In genomic region chr19:11339254-11340098, GRCh38 we compare ENCODE assay signal across 8 cellular contexts. TPM values are rescaled to one million over a fixed set of nuclear protein-coding genes. Genes with fewer than 3 reads are reported as not detected.
DNase-seq lines count a peak whose midpoint lies in the region; ATAC-seq and TF ChIP-seq lines count a peak whose summit lies in the region.

A gene with protein sequence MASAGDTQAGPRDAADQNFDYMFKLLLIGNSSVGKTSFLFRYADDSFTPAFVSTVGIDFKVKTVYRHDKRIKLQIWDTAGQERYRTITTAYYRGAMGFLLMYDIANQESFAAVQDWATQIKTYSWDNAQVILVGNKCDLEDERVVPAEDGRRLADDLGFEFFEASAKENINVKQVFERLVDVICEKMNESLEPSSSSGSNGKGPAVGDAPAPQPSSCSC (minus strand): TSS chr19:11339657. CDS start chr19:11337399, 2,258 bp downstream.

- no peaks in the 10 kb centered on the region for H3K79me2 ChIP-seq in GM23248 (ENCODE audit: insufficient read depth)

- POLR2A ChIA-PET in CD8-positive, alpha-beta memory T cell (lab: Charles Lee), result interaction anchor here (0.6 to 1.4 kb wide), 3 partner anchors 36 to 1250 kb away, joined by 3 to 8 read pairs (median 6); no protein-coding TSS in a partner anchor

- H3K27ac ChIP-seq in CD8-positive, alpha-beta memory T cell (ENCODE audit: low read depth, low read length), result peak within 1 kb of the TSS; percentile 31
- no peak within 1 kb of the TSS for H3K27ac ChIP-seq in GM23248

- no peaks in the 10 kb centered on the region for H3K9me2 ChIP-seq in GM23248 (ENCODE audit: insufficient read depth)

- H3K36me3 ChIP-seq in CD8-positive, alpha-beta memory T cell (ENCODE audit: insufficient read depth, low read length), result peaks cover 5% of the 10 kb centered on the region
- H3K36me3 ChIP-seq in GM23248 (ENCODE audit: low read depth), result no peaks in the 10 kb centered on the region

- H3K9me3 ChIP-seq in CD8-positive, alpha-beta memory T cell (ENCODE audit: low read length), result no peaks in the 10 kb centered on the region
- no peaks in the 10 kb centered on the region for H3K9me3 ChIP-seq in GM23248 (ENCODE audit: low read depth)
- no peaks in the 10 kb centered on the region for H3K9me3 ChIP-seq in T-helper 17 cell (ENCODE audit: control insufficient read depth, low read length, poor library complexity, severe bottlenecking)

- in situ Hi-C loops in GM23248 (cut with MboI), result no loop called here

- H3K9me3 Mint-ChIP-seq in CD8-positive, alpha-beta memory T cell, result no peaks in the 10 kb centered on the region
- no peaks in the 10 kb centered on the region for H3K9me3 Mint-ChIP-seq in type B pancreatic cell

- intact Hi-C loops in left ventricle myocardium superior (cut with micrococcal nuclease) (no loop called here), posterior vena cava (cut with DNase I) (no loop called here)

- peak; percentile 48 to 79 (median 62) for DNase-seq in CD8-positive, alpha-beta memory T cell
- DNase-seq in GM23248 (peak; percentile 94), NCI-H146 treated with DMSO at 0.1 percent for 48 hours (lab: John Stamatoyannopoulos, UW; ENCODE audit: unreplicated experiment) (peak; percentile 93), T-helper 17 cell (peak; percentile 30 to 67 (median 64)), amygdala (lab: John Stamatoyannopoulos, UW) (peak in 54 of 56 donors; percentile 17 to 89 (median 78)), left ventricle myocardium superior (peak; percentile 95), posterior vena cava (ENCODE audit: low spot score) (peak; percentile 98), type B pancreatic cell (ENCODE audit: extremely low spot score, unreplicated experiment) (peak; percentile 94)

- peak within 1 kb of the TSS; percentile 73 to 90 (median 80) for H3K4me3 Mint-ChIP-seq in CD8-positive, alpha-beta memory T cell
- peak within 1 kb of the TSS; percentile 87 for H3K4me3 Mint-ChIP-seq in T-helper 17 cell
- peak within 1 kb of the TSS; percentile 86 for H3K4me3 Mint-ChIP-seq in type B pancreatic cell

- H4K20me1 ChIP-seq in GM23248 (ENCODE audit: insufficient read depth), result no peaks in the 10 kb centered on the region

- peak within 1 kb of the TSS; percentile 90 for H2AFZ ChIP-seq in GM23248

- peak within 1 kb of the TSS; percentile 87 for H3K4me2 ChIP-seq in GM23248 (ENCODE audit: unreplicated experiment)

- no peak for TF ChIP-seq CTCF in type B pancreatic cell (conservative IDR thresholded peaks at IDR 0.05)

- H3K36me3 Mint-ChIP-seq in CD8-positive, alpha-beta memory T cell, result peaks cover 6 to 22% (median 13%) of the 10 kb centered on the region in 3 donors
- H3K36me3 Mint-ChIP-seq in T-helper 17 cell (ENCODE audit: low read depth) (peaks cover under 1% of the 10 kb centered on the region), type B pancreatic cell (peaks cover 15% of the 10 kb centered on the region)

- H3K27me3 Mint-ChIP-seq in CD8-positive, alpha-beta memory T cell, result peaks cover 0 to 2% of the 10 kb centered on the region in 2 donors
- H3K27me3 Mint-ChIP-seq in T-helper 17 cell (no peaks in the 10 kb centered on the region), type B pancreatic cell (no peaks in the 10 kb centered on the region)

- peaks cover 20 to 33% (median 27%) of the 10 kb centered on the region in 3 donors for H3K4me1 Mint-ChIP-seq in CD8-positive, alpha-beta memory T cell
- H3K4me1 Mint-ChIP-seq in T-helper 17 cell (peaks cover 15% of the 10 kb centered on the region), type B pancreatic cell (ENCODE audit: unreplicated experiment) (peaks cover 9% of the 10 kb centered on the region)

- no peaks in the 10 kb centered on the region for H3K27me3 ChIP-seq in CD8-positive, alpha-beta memory T cell (ENCODE audit: insufficient read depth, low read length, poor library complexity, severe bottlenecking)
- no peaks in the 10 kb centered on the region for H3K27me3 ChIP-seq in GM23248 (replicated peaks; ENCODE audit: insufficient read depth)

- H3K27ac Mint-ChIP-seq in CD8-positive, alpha-beta memory T cell, result peak within 1 kb of the TSS; percentile 46 to 87 (median 76)
- H3K27ac Mint-ChIP-seq in T-helper 17 cell (peak within 1 kb of the TSS; percentile 29), type B pancreatic cell (peak within 1 kb of the TSS; percentile 70)

- ATAC-seq in T-helper 17 cell (peak; percentile 89), left ventricle myocardium superior (peak; percentile 98)

- peak within 1 kb of the TSS; percentile 68 for H3K9ac ChIP-seq in GM23248

- CTCF ChIA-PET in CD8-positive, alpha-beta memory T cell (lab: Charles Lee), result interaction anchor here (1.1 to 3.7 kb wide), 3 partner anchors 12 to 96 kb away, joined by 3 to 13 read pairs (median 3); partner anchors contain the start of genes ODAD3 and PRKCSH

- H3K4me3 ChIP-seq in CD8-positive, alpha-beta memory T cell (ENCODE audit: low read length), result peak within 1 kb of the TSS; percentile 51
- peak within 1 kb of the TSS; percentile 78 for H3K4me3 ChIP-seq in GM23248

- peaks cover 26% of the 10 kb centered on the region for H3K4me1 ChIP-seq in CD8-positive, alpha-beta memory T cell (ENCODE audit: insufficient read depth, low read length)
- H3K4me1 ChIP-seq in GM23248 (ENCODE audit: insufficient read depth), result peaks cover 13% of the 10 kb centered on the region

- peaks cover 10% of the 10 kb centered on the region for H3F3A ChIP-seq in GM23248 (ENCODE audit: insufficient read depth)

- WGBS in GM23248 (ENCODE audit: low coverage in 1 of 2, low lambda C conversion rate in 2 of 2, missing lambda C conversion rate in 2 of 2), 2 experiments, result 2 to 6% methylated on average over 31 to 53 of the region's 53 CpGs

RNA-seq across cellular contexts. Expression of the gene that starts here (rescaled TPM):
- total RNA-seq in CD8-positive, alpha-beta memory T cell, result 1 to 10 TPM; 3.2 to 4.5 TPM
- polyA plus RNA-seq in CD8-positive, alpha-beta memory T cell, result 3.7 TPM
- total RNA-seq in GM23248 (2014; rRNA removed; shearing (Covaris generic)), result 5.1 and 9.0 TPM in 2 replicates
- 3.7 and 4.3 TPM in 2 replicates for polyA plus RNA-seq in GM23248 (2016; fragmentation: Nextera tagmentation; extraction: Ambion mirVana)
- total RNA-seq in T-helper 17 cell (1 to 10 TPM; 6.7 to 7.7 TPM), left ventricle myocardium superior (8.1 TPM), posterior vena cava (10 to 100 TPM; 33.5 to 34.2 TPM), type B pancreatic cell (ENCODE audit: low replicate concordance) (45.3 and 77.5 TPM in 2 replicates)
